ENCODE assay signal across 9 cellular contexts in the genomic region with DNA sequence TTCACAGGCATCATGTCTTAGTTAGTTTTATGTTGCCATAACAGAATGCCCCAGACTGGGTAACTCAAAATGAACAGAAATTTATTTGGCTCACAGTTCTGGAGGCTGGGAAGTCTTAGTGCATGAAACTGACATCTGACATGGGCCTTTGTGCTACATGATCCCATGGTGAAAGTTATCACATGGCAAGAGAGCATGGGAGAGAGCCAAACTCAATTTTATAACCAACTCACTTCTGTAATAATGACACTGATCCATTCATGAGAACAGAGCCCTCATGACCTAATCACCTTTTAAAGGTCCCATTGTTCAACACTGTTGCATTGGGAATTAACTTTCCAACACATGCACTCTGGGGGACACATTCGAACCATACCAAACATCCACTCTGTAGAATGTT.
"Had no signal": no experiment of that assay in that cellular context is flagged by ENCODE, and none has a peak within 500 bp of the region (broad histone marks: within the 10 kb centered on the region; RNA-seq: fewer than 3 reads in every experiment).

No MANE protein-coding gene starts in this region.

- H3K27ac Mint-ChIP-seq: GM23338, H9, HFFc6 had no signal

- H3K36me3 ChIP-seq: HAP-1 had no signal

- DNase-seq: GM23248, GOT3, H7, H9, HCEC 1CT, HFFc6 had no signal

- ATAC-seq: GM23338, HCT116 had no signal

- H3K4me3 ChIP-seq: GM23248, GM23338, HAP-1 had no signal

- H3K4me3 Mint-ChIP-seq: GM23338, H9, HFFc6 had no signal

- H3K9me3 ChIP-seq: HAP-1 had no signal

- H3K4me1 ChIP-seq: HAP-1 had no signal

- H3K4me1 Mint-ChIP-seq: H9 had no signal

- H3K27ac ChIP-seq: GM23248 had no signal
